ENCODE assay signal across 9 cellular contexts in the genomic region with DNA sequence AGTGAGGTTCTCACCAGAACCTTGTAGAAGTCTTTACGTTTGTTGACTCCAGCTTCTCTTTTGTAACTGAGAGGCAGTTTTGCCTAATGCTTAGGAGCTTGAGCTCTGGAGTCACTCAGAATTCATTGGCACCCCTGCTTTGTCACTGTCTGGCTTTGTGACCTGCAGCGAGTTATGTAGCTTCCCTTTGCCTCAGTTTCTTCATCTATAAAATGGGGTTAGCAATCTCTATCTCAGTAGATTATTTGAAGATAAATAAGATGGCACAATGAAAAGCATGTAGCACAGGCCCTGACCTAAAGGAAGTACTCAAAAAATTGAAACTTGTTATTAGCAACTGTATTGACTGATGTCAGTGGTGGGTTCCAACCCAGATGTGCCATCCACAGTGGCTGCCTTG. TPM values are rescaled to one million over a fixed set of nuclear protein-coding genes. Genes with fewer than 3 reads are reported as not detected.
"Had no signal": no experiment of that assay in that cellular context is flagged by ENCODE, and none has a peak within 500 bp of the region (broad histone marks: within the 10 kb centered on the region; RNA-seq: fewer than 3 reads in every experiment).

No MANE protein-coding gene starts in this region.

- H3K4me2 ChIP-seq: KMS-11 had no signal

- H3K27ac ChIP-seq: HL-60, KMS-11 had no signal

- FAIRE-seq: HTR-8/SVneo had no signal

- DNase-seq: IMR-90, KBM-7, KG1 had no signal

- H3K9ac ChIP-seq: KMS-11 had no signal

RNA-seq across cellular contexts. Expression of a gene that starts 29.6 kb away (rescaled TPM):
- total RNA-seq: HT-29, HT1080, IMR-90 had no signal
- polyA plus RNA-seq: IgD-negative memory B cell, IMR-90 had no signal
